Comparison of ENCODE assay signal across 32 cellular contexts in genomic region chr14:100706860-100707259, GRCh38. TPM values are rescaled to one million over a fixed set of nuclear protein-coding genes. Genes with fewer than 3 reads are reported as not detected.
"Had no signal": no experiment of that assay in that cellular context is flagged by ENCODE, and none has a peak within 500 bp of the region (broad histone marks: within the 10 kb centered on the region; RNA-seq: fewer than 3 reads in every experiment).

No MANE protein-coding gene starts in this region.

- DNase-seq: activated CD4-positive, alpha-beta T cell treated with anti-CD3 and anti-CD28 coated beads for 4 hours; activated CD4-positive, alpha-beta T cell treated with anti-CD3 and anti-CD28 coated beads, Interleukin-2, amount 50 U/mL, for 4 hours; activated naive CD4-positive, alpha-beta T cell; activated T-cell treated with anti-CD3 and anti-CD28 coated beads for 4 hours; activated T-cell treated with anti-CD3 and anti-CD28 coated beads, Interleukin-2, amount 50 U/mL, for 72 hours; cerebellar nuclear complex; dorsolateral prefrontal cortex; effector memory CD4-positive, alpha-beta T cell; erythroblast; gastrocnemius medialis; hippocampal formation; immature natural killer cell; kidney; left colon; naive thymus-derived CD8-positive, alpha-beta T cell; sigmoid colon; small intestine; stimulated activated CD4-positive, alpha-beta T cell treated with anti-CD3 and anti-CD28 coated beads, Interleukin-4, amount 100 ng/mL, for 24 hours; substantia nigra; T-helper 1 cell; upper lobe of left lung had no signal

- H3K9me3 Mint-ChIP-seq: activated naive CD4-positive, alpha-beta T cell treated with anti-CD3 and anti-CD28 coated beads, Interleukin-2, amount 50 U/mL, for 72 hours; activated T-cell treated with anti-CD3 and anti-CD28 coated beads, Interleukin-2, amount 50 U/mL, for 72 hours; naive thymus-derived CD8-positive, alpha-beta T cell; stimulated activated effector memory CD8-positive, alpha-beta T cell treated with anti-CD3 and anti-CD28 coated beads, Interleukin-12 subunit alpha, Interleukin-12 subunit beta, amount 100 ng/mL, for 72 hours; stimulated activated naive CD8-positive, alpha-beta T cell treated with anti-CD3 and anti-CD28 coated beads, Interleukin-15, Interleukin-2, amounts not matched to agents 100 ng/mL and 50 ng/mL, for 24 hours; T-helper 2 cell treated with Interferon-gamma antibody and Interleukin-4, amounts not matched to agents 5 μg/mL and 100 μg/mL, for 36 hours had no signal

- H3K36me3 Mint-ChIP-seq: activated naive CD4-positive, alpha-beta T cell treated with anti-CD3 and anti-CD28 coated beads, Interleukin-2, amount 50 U/mL, for 72 hours; immature natural killer cell; naive thymus-derived CD8-positive, alpha-beta T cell; stimulated activated effector memory CD8-positive, alpha-beta T cell treated with anti-CD3 and anti-CD28 coated beads, Interleukin-12 subunit alpha, Interleukin-12 subunit beta, amount 100 ng/mL, for 72 hours had no signal

- ATAC-seq: activated naive CD4-positive, alpha-beta T cell treated with anti-CD3 and anti-CD28 coated beads, Interleukin-2, amount 50 U/mL, for 72 hours; activated T-cell treated with anti-CD3 and anti-CD28 coated beads, Interleukin-2, amount 50 U/mL, for 72 hours; gastrocnemius medialis; left colon; naive thymus-derived CD8-positive, alpha-beta T cell; stimulated activated effector memory CD8-positive, alpha-beta T cell treated with anti-CD3 and anti-CD28 coated beads, Interleukin-12 subunit alpha, Interleukin-12 subunit beta, amount 100 ng/mL, for 72 hours had no signal

- H3K36me3 ChIP-seq: cardiac muscle cell, gastrocnemius medialis, neutrophil, sigmoid colon, upper lobe of left lung, vagina had no signal

- H3K4me1 Mint-ChIP-seq: immature natural killer cell; stimulated activated effector memory CD8-positive, alpha-beta T cell treated with anti-CD3 and anti-CD28 coated beads, Interleukin-12 subunit alpha, Interleukin-12 subunit beta, amount 100 ng/mL, for 72 hours had no signal

- H3K4me3 ChIP-seq: cardiac muscle cell, coronary artery, dorsolateral prefrontal cortex, gastrocnemius medialis, sigmoid colon, upper lobe of left lung, vagina had no signal

- H3K27me3 ChIP-seq: cardiac muscle cell, neutrophil, sigmoid colon, vagina had no signal

- FAIRE-seq: kidney, small intestine had no signal

- H3K4me3 Mint-ChIP-seq: activated T-cell treated with anti-CD3 and anti-CD28 coated beads, Interleukin-2, amount 50 U/mL, for 72 hours; immature natural killer cell; naive thymus-derived CD8-positive, alpha-beta T cell; stimulated activated effector memory CD8-positive, alpha-beta T cell treated with anti-CD3 and anti-CD28 coated beads, Interleukin-12 subunit alpha, Interleukin-12 subunit beta, amount 100 ng/mL, for 72 hours; stimulated activated naive CD8-positive, alpha-beta T cell treated with anti-CD3 and anti-CD28 coated beads, Interleukin-15, Interleukin-2, amounts not matched to agents 100 ng/mL and 50 ng/mL, for 24 hours; T-helper 2 cell treated with Interferon-gamma antibody and Interleukin-4, amounts not matched to agents 5 μg/mL and 100 μg/mL, for 36 hours had no signal

- H3K27ac ChIP-seq: cardiac muscle cell, coronary artery, dorsolateral prefrontal cortex, gastrocnemius medialis, neutrophil, sigmoid colon, upper lobe of left lung, vagina had no signal

- H3K9me3 ChIP-seq: gastrocnemius medialis, neutrophil, sigmoid colon, upper lobe of left lung, vagina had no signal

- H3K27ac Mint-ChIP-seq: activated naive CD4-positive, alpha-beta T cell treated with anti-CD3 and anti-CD28 coated beads, Interleukin-2, amount 50 U/mL, for 72 hours; activated T-cell treated with anti-CD3 and anti-CD28 coated beads, Interleukin-2, amount 50 U/mL, for 72 hours; immature natural killer cell; stimulated activated effector memory CD8-positive, alpha-beta T cell treated with anti-CD3 and anti-CD28 coated beads, Interleukin-12 subunit alpha, Interleukin-12 subunit beta, amount 100 ng/mL, for 72 hours; stimulated activated naive CD8-positive, alpha-beta T cell treated with anti-CD3 and anti-CD28 coated beads, Interleukin-15, Interleukin-2, amounts not matched to agents 100 ng/mL and 50 ng/mL, for 24 hours; T-helper 2 cell treated with Interferon-gamma antibody and Interleukin-4, amounts not matched to agents 5 μg/mL and 100 μg/mL, for 36 hours had no signal

RNA-seq across cellular contexts. Expression of gene DLK1, which starts 19.8 kb away (rescaled TPM):
- total RNA-seq: activated naive CD4-positive, alpha-beta T cell treated with anti-CD3 and anti-CD28 coated beads, Interleukin-2, amount 50 U/mL, for 72 hours; activated T-cell treated with anti-CD3 and anti-CD28 coated beads, Interleukin-2, amount 50 U/mL, for 72 hours; kidney; left colon; lower leg skin; naive thymus-derived CD8-positive, alpha-beta T cell; posterior vena cava; renal cortical epithelial cell had no signal
- polyA plus RNA-seq: immature natural killer cell; naive thymus-derived CD8-positive, alpha-beta T cell had no signal
